ENCODE assay signal across 9 cellular contexts in the genomic region with DNA sequence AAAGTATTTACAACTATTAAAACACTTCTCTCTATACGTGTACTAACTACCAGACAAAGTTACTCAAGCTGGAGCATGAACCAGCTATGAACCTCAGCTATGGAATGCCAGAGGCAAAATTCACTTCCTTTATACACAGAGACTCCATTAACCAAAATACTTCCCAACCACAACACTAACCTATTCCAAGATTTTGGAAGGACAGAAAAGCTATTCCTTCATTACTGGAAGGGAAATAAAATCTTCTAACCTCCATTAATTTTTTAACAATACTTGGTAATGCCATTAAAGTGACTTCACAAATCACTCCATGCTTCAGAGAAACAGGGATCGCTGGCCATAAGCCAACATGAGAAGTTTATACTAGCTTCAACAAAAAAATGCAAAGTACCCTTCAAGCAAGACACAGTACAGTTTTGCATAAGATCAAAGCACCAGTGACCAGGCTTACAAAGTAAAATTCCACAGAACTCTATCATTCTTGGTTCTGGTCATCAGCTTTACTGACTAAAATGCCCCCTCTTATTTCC. TPM values are rescaled to one million over a fixed set of nuclear protein-coding genes. Genes with fewer than 3 reads are reported as not detected.
DNase-seq lines count a peak whose midpoint lies in the region; TF ChIP-seq lines count a peak whose summit lies in the region.
"Had no signal": no experiment of that assay in that cellular context is flagged by ENCODE, and none has a peak within 500 bp of the region (broad histone marks: within the 10 kb centered on the region; RNA-seq: fewer than 3 reads in every experiment).

No MANE protein-coding gene starts in this region.

- H3K27ac ChIP-seq in HEK293 (ENCODE audit: extremely low read depth, low read depth, low read length) (no peak overlapping the region), adrenal gland (peak overlapping the region in 1 of 5 donors; percentile 11)

- H3K9me3 ChIP-seq in HEK293 (ENCODE audit: control insufficient read depth, insufficient read depth, low read depth, low read length) = no peaks in the 10 kb centered on the region
- H3K9me3 ChIP-seq in adipocyte (ENCODE audit: control insufficient read depth, low read length) = no peaks in the 10 kb centered on the region
- H3K9me3 ChIP-seq in adrenal gland (replicated peaks in 1 of 3) = no peaks in the 10 kb centered on the region

- POLR2A ChIA-PET in HEK293 (lab: Yijun Ruan, JAX) = interaction anchor here (0.8 to 1.4 kb wide), 2 partner anchors 22 to 59 kb away, joined by 3 to 7 read pairs; no protein-coding TSS in a partner anchor

- peaks cover 23% of the 10 kb centered on the region for H3K4me1 ChIP-seq in HEK293 (ENCODE audit: control insufficient read depth, insufficient read depth, low read length)
- H3K4me1 ChIP-seq in adipocyte (ENCODE audit: control insufficient read depth, insufficient read depth, low read length) = peaks cover 36% of the 10 kb centered on the region
- peaks cover 0 to 53% of the 10 kb centered on the region in 2 donors for H3K4me1 ChIP-seq in adrenal gland (replicated peaks in 1 of 2)

- peak; percentile 25 for DNase-seq in A172 (ENCODE audit: low spot score)
- DNase-seq in adipocyte (ENCODE audit: low read depth) = peak; percentile 82
- peak; percentile 88 for DNase-seq in iris pigment epithelial cell (ENCODE audit: low read depth)
- no peak for DNase-seq in superior temporal gyrus (ENCODE audit: extremely low spot score)
- DNase-seq in adrenal gland = no peak
- no peak for DNase-seq in GOT3 (lab: John Stamatoyannopoulos, UW)
- DNase-seq in HK-2 (ENCODE audit: unreplicated experiment) = no peak
- DNase-seq: head of caudate nucleus had no signal

- H3K27me3 ChIP-seq in adipocyte (replicated peaks; ENCODE audit: control insufficient read depth, insufficient read depth, low read length) = no peaks in the 10 kb centered on the region
- H3K27me3 ChIP-seq in adrenal gland = no peaks in the 10 kb centered on the region

- CTCF ChIA-PET in HEK293 (lab: Yijun Ruan, JAX) = interaction anchor here (0.6 to 1.2 kb wide), 4 partner anchors 18 to 228 kb away, joined by 3 read pairs; no protein-coding TSS in a partner anchor

- H3K9ac ChIP-seq in adipocyte (ENCODE audit: low read length) = no peak overlapping the region

- H3K4me3 ChIP-seq in HEK293 (ENCODE audit: low read depth, low read length) (no peak overlapping the region), adipocyte (ENCODE audit: low read length) (peak overlapping the region; percentile 45), adrenal gland (no peak overlapping the region)

- no peak for TF ChIP-seq POLR2A in adrenal gland (IDR thresholded peaks at IDR 0.05)

- 66 to 80% (median 69%) methylated on average over 2 of the region's 2 CpGs for WGBS in adrenal gland, 4 donors

- H3K36me3 ChIP-seq in HEK293 (ENCODE audit: control insufficient read depth in 2 of 2, insufficient read depth in 1 of 2, low read length in 2 of 2) (peaks cover 3 to 58% of the 10 kb centered on the region in 2 experiments; a peak in 1 of 3 replicates), adipocyte (ENCODE audit: control insufficient read depth, insufficient read depth, low read length, severe bottlenecking) (peaks cover 37% of the 10 kb centered on the region), adrenal gland (replicated peaks in 1 of 2) (peaks cover 0 to 33% of the 10 kb centered on the region in 2 donors)

- intact Hi-C loops in adrenal gland (cut with DNase I) = no loop called here

- TF ChIP-seq CTCF in HEK293 (tag by site-specific recombination; IDR thresholded peaks at IDR 0.05) (no peak), adrenal gland (IDR thresholded peaks at IDR 0.05) (no peak)

TF ChIP-seq in HEK293, 187 proteins besides CTCF, POLR2A, EP300 and RAD21:
- TF ChIP-seq IKZF3 (tag by site-specific recombination; IDR thresholded peaks at IDR 0.05) = peak; percentile 55; the same call in 1 of the 2 replicates
- TF ChIP-seq ZNF548 (tag by site-specific recombination; IDR thresholded peaks at IDR 0.05) = no peak
- TF ChIP-seq, protein P1, sequence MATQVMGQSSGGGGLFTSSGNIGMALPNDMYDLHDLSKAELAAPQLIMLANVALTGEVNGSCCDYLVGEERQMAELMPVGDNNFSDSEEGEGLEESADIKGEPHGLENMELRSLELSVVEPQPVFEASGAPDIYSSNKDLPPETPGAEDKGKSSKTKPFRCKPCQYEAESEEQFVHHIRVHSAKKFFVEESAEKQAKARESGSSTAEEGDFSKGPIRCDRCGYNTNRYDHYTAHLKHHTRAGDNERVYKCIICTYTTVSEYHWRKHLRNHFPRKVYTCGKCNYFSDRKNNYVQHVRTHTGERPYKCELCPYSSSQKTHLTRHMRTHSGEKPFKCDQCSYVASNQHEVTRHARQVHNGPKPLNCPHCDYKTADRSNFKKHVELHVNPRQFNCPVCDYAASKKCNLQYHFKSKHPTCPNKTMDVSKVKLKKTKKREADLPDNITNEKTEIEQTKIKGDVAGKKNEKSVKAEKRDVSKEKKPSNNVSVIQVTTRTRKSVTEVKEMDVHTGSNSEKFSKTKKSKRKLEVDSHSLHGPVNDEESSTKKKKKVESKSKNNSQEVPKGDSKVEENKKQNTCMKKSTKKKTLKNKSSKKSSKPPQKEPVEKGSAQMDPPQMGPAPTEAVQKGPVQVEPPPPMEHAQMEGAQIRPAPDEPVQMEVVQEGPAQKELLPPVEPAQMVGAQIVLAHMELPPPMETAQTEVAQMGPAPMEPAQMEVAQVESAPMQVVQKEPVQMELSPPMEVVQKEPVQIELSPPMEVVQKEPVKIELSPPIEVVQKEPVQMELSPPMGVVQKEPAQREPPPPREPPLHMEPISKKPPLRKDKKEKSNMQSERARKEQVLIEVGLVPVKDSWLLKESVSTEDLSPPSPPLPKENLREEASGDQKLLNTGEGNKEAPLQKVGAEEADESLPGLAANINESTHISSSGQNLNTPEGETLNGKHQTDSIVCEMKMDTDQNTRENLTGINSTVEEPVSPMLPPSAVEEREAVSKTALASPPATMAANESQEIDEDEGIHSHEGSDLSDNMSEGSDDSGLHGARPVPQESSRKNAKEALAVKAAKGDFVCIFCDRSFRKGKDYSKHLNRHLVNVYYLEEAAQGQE (tag by site-specific recombination; IDR thresholded peaks at IDR 0.05) = no peak
- TF ChIP-seq, protein P2, sequence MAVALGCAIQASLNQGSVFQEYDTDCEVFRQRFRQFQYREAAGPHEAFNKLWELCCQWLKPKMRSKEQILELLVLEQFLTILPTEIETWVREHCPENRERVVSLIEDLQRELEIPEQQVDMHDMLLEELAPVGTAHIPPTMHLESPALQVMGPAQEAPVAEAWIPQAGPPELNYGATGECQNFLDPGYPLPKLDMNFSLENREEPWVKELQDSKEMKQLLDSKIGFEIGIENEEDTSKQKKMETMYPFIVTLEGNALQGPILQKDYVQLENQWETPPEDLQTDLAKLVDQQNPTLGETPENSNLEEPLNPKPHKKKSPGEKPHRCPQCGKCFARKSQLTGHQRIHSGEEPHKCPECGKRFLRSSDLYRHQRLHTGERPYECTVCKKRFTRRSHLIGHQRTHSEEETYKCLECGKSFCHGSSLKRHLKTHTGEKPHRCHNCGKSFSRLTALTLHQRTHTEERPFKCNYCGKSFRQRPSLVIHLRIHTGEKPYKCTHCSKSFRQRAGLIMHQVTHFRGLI (tag by site-specific recombination; IDR thresholded peaks at IDR 0.05) = no peak
- peak; percentile 45 for TF ChIP-seq ZNF366 (tag by site-specific recombination; conservative IDR thresholded peaks at IDR 0.05)
- TF ChIP-seq, protein P3, sequence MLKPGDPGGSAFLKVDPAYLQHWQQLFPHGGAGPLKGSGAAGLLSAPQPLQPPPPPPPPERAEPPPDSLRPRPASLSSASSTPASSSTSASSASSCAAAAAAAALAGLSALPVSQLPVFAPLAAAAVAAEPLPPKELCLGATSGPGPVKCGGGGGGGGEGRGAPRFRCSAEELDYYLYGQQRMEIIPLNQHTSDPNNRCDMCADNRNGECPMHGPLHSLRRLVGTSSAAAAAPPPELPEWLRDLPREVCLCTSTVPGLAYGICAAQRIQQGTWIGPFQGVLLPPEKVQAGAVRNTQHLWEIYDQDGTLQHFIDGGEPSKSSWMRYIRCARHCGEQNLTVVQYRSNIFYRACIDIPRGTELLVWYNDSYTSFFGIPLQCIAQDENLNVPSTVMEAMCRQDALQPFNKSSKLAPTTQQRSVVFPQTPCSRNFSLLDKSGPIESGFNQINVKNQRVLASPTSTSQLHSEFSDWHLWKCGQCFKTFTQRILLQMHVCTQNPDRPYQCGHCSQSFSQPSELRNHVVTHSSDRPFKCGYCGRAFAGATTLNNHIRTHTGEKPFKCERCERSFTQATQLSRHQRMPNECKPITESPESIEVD (tag by site-specific recombination; IDR thresholded peaks at IDR 0.05) = peak; percentile 81
- no peak for TF ChIP-seq KLF10 (tag by site-specific recombination; IDR thresholded peaks at IDR 0.05)
- TF ChIP-seq ZNF514 (tag by site-specific recombination; IDR thresholded peaks at IDR 0.05) = no peak
TF ChIP-seq in HEK293: peak in this region for 3.

RNA-seq across cellular contexts. Expression of a gene that starts 58.0 kb away (rescaled TPM):
- total RNA-seq in A172 (2014; rRNA removed; shearing (Covaris generic)) = 25.7 and 30.4 TPM in 2 replicates
- total RNA-seq in adrenal gland = 100 to 1,000 TPM in 5 of 8 donors, 10 to 100 TPM in 3; 72.0 to 167 (median 105) TPM
- polyA plus RNA-seq in adrenal gland = 10 to 100 TPM; 22.6 to 57.8 (median 35.0) TPM

Comparison
In these comparisons a context has a peak if more than half of its experiments do, and no peak if none do; other contexts are left out.
1. DNase-seq: peak in A172 (single experiment), adipocyte (single experiment) and iris pigment epithelial cell (single experiment); none in superior temporal gyrus (single experiment), adrenal gland (0 of 7), GOT3 (single experiment) and HK-2 (single experiment).